ENCODE assay signal across 1 cellular context in genomic region chr20:57747889-57748456, GRCh38.
TF ChIP-seq lines count a peak whose summit lies in the region.

No MANE protein-coding gene starts in this region.

TF ChIP-seq in IMR-90, 13 proteins besides CTCF, POLR2A, EP300 and RAD21 (continued from another document):
- no peak for TF ChIP-seq MAZ (IDR thresholded peaks at IDR 0.05; ENCODE audit: borderline replicate concordance, low read depth, low read length)
- no peak for TF ChIP-seq MAFK (IDR thresholded peaks at IDR 0.05; ENCODE audit: low read depth, low read length)
